ENCODE assay signal across 28 cellular contexts in the genomic region with DNA sequence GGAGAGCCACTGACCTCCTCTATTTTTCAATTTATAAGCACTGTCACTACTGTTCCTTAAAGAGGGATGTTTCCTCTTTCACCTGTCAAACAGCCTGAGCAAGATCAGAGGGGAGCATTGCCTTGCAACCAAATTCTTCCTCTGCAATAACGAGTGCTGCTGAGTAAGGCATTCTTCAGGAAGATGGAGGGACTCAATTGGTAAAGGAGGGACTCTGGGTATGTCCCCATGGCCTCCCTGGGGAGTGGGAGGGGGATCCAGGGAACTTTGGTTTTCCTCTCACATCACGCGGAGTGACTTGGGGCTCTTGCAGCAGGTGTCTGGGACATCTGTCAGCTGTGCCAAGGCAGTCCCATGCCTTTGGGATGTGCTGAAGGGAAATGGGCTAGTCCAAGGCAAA.
"Had no signal": no experiment of that assay in that cellular context is flagged by ENCODE, and none has a peak within 500 bp of the region (broad histone marks: within the 10 kb centered on the region; RNA-seq: fewer than 3 reads in every experiment).

No MANE protein-coding gene starts in this region.

- H3K4me1 ChIP-seq: foreskin keratinocyte, heart right ventricle, left lung, prostate gland, sigmoid colon, suprapubic skin, tibial artery had no signal

- DNase-seq: activated B cell treated with CpG ODN at 0.5 μM for 24 hours; activated CD4-positive, alpha-beta T cell treated with anti-CD3 and anti-CD28 coated beads, Interleukin-2, amount 50 U/mL, for 1 hour; activated CD8-positive, alpha-beta T cell treated with anti-CD3 and anti-CD28 coated beads for 36 hours; activated naive CD8-positive, alpha-beta T cell treated with anti-CD3 and anti-CD28 coated beads, Interleukin-2, amount 50 U/mL, for 24 hours; activated T-cell treated with anti-CD3 and anti-CD28 coated beads, Interleukin-2, amount 50 U/mL, for 4 hours; amygdala; central memory CD4-positive, alpha-beta T cell; effector CD4-positive, alpha-beta T cell; foreskin keratinocyte; ovary; retina; sigmoid colon; stimulated activated CD4-positive, alpha-beta T cell treated with anti-CD3 and anti-CD28 coated beads, Interleukin-1b, Interleukin-23, amount 100 ng/mL, for 48 hours; stimulated activated CD4-positive, alpha-beta T cell treated with anti-CD3 and anti-CD28 coated beads, Interleukin-4, amount 100 ng/mL, for 4 hours; stimulated activated CD8-positive, alpha-beta memory T cell treated with anti-CD3 and anti-CD28 coated beads, Interleukin-4, amount 100 ng/mL, for 48 hours; stimulated activated naive B cell treated with anti-CD40 and anti-IgM and Interleukin-4, amounts not matched to agents 10 μg/mL and 1 μg/mL and 100 μg/mL, for 72 hours; T-helper 2 cell; tibial artery had no signal

- H3K36me3 ChIP-seq: ovary had no signal

- ATAC-seq: activated CD8-positive, alpha-beta T cell treated with anti-CD3 and anti-CD28 coated beads for 36 hours; activated naive CD8-positive, alpha-beta T cell treated with anti-CD3 and anti-CD28 coated beads, Interleukin-2, amount 50 U/mL, for 24 hours; activated T-cell treated with anti-CD3 and anti-CD28 coated beads, Interleukin-2, amount 50 U/mL, for 4 hours; foreskin keratinocyte; heart right ventricle; left lung; mucosa of descending colon; stimulated activated naive B cell treated with anti-CD40 and anti-IgM and Interleukin-4, amounts not matched to agents 10 μg/mL and 1 μg/mL and 100 μg/mL, for 72 hours had no signal

- H3K27me3 ChIP-seq: esophagus muscularis mucosa, foreskin keratinocyte, heart right ventricle, left lung, ovary, sigmoid colon, suprapubic skin, tibial artery had no signal

- H3K27me3 Mint-ChIP-seq: activated B cell treated with CpG ODN at 0.5 μM for 24 hours; activated CD8-positive, alpha-beta T cell treated with anti-CD3 and anti-CD28 coated beads for 36 hours; activated naive CD4-positive, alpha-beta T cell treated with anti-CD3 and anti-CD28 coated beads, Interleukin-2, amount 50 U/mL, for 24 hours; activated naive CD8-positive, alpha-beta T cell treated with anti-CD3 and anti-CD28 coated beads, Interleukin-2, amount 50 U/mL, for 24 hours; dendritic cell treated with granulocyte-macrophage colony-stimulating factor and Interleukin-4, amounts not matched to agents 40 ng/mL and 50 ng/mL, for 4 days; stimulated activated naive B cell treated with anti-CD40 and anti-IgM and Interleukin-4, amounts not matched to agents 10 μg/mL and 1 μg/mL and 100 μg/mL, for 72 hours had no signal

- H3K9me3 Mint-ChIP-seq: activated B cell treated with CpG ODN at 0.5 μM for 24 hours; activated CD8-positive, alpha-beta T cell treated with anti-CD3 and anti-CD28 coated beads for 36 hours; activated naive CD4-positive, alpha-beta T cell treated with anti-CD3 and anti-CD28 coated beads, Interleukin-2, amount 50 U/mL, for 24 hours; activated naive CD8-positive, alpha-beta T cell treated with anti-CD3 and anti-CD28 coated beads, Interleukin-2, amount 50 U/mL, for 24 hours; activated T-cell treated with anti-CD3 and anti-CD28 coated beads, Interleukin-2, amount 50 U/mL, for 4 hours; activated T-helper 2 cell treated with anti-CD3 and anti-CD28 coated beads, Interferon-gamma antibody, Interleukin-2, Interleukin-4, amounts not matched to agents 10 μg/mL and 5 μg/mL and 100 μg/mL, durations not matched to agents 14 hours and 24 hours and 36 hours; dendritic cell treated with granulocyte-macrophage colony-stimulating factor and Interleukin-4, amounts not matched to agents 40 ng/mL and 50 ng/mL, for 4 days; stimulated activated naive B cell treated with anti-CD40 and anti-IgM and Interleukin-4, amounts not matched to agents 10 μg/mL and 1 μg/mL and 100 μg/mL, for 72 hours had no signal

- H3K9me3 ChIP-seq: esophagus muscularis mucosa, heart right ventricle, left lung, mucosa of descending colon, ovary, prostate gland, sigmoid colon, suprapubic skin, tibial artery had no signal

- H3K4me3 ChIP-seq: esophagus muscularis mucosa, heart right ventricle, left lung, mucosa of descending colon, ovary, prostate gland, sigmoid colon, smooth muscle cell, suprapubic skin, tibial artery had no signal

- H3K27ac Mint-ChIP-seq: activated B cell treated with CpG ODN at 0.5 μM for 24 hours; activated CD8-positive, alpha-beta T cell treated with anti-CD3 and anti-CD28 coated beads for 36 hours; activated naive CD4-positive, alpha-beta T cell treated with anti-CD3 and anti-CD28 coated beads, Interleukin-2, amount 50 U/mL, for 24 hours; activated naive CD8-positive, alpha-beta T cell treated with anti-CD3 and anti-CD28 coated beads, Interleukin-2, amount 50 U/mL, for 24 hours; activated T-helper 2 cell treated with anti-CD3 and anti-CD28 coated beads, Interferon-gamma antibody, Interleukin-2, Interleukin-4, amounts not matched to agents 10 μg/mL and 5 μg/mL and 100 μg/mL, durations not matched to agents 14 hours and 24 hours and 36 hours; dendritic cell treated with granulocyte-macrophage colony-stimulating factor and Interleukin-4, amounts not matched to agents 40 ng/mL and 50 ng/mL, for 4 days; stimulated activated naive B cell treated with anti-CD40 and anti-IgM and Interleukin-4, amounts not matched to agents 10 μg/mL and 1 μg/mL and 100 μg/mL, for 72 hours had no signal

- H3K4me1 Mint-ChIP-seq: activated B cell treated with CpG ODN at 0.5 μM for 24 hours; activated naive CD4-positive, alpha-beta T cell treated with anti-CD3 and anti-CD28 coated beads, Interleukin-2, amount 50 U/mL, for 24 hours; activated naive CD8-positive, alpha-beta T cell treated with anti-CD3 and anti-CD28 coated beads, Interleukin-2, amount 50 U/mL, for 24 hours; stimulated activated naive B cell treated with anti-CD40 and anti-IgM and Interleukin-4, amounts not matched to agents 10 μg/mL and 1 μg/mL and 100 μg/mL, for 72 hours had no signal

- H3K4me2 ChIP-seq: smooth muscle cell had no signal

- H3K27ac ChIP-seq: esophagus muscularis mucosa, foreskin keratinocyte, heart right ventricle, left lung, ovary, prostate gland, sigmoid colon, suprapubic skin, tibial artery had no signal

- H3K4me3 Mint-ChIP-seq: activated B cell treated with CpG ODN at 0.5 μM for 24 hours; activated CD8-positive, alpha-beta T cell treated with anti-CD3 and anti-CD28 coated beads for 36 hours; activated naive CD4-positive, alpha-beta T cell treated with anti-CD3 and anti-CD28 coated beads, Interleukin-2, amount 50 U/mL, for 24 hours; activated naive CD8-positive, alpha-beta T cell treated with anti-CD3 and anti-CD28 coated beads, Interleukin-2, amount 50 U/mL, for 24 hours; activated T-cell treated with anti-CD3 and anti-CD28 coated beads, Interleukin-2, amount 50 U/mL, for 4 hours; dendritic cell treated with granulocyte-macrophage colony-stimulating factor and Interleukin-4, amounts not matched to agents 40 ng/mL and 50 ng/mL, for 4 days; stimulated activated naive B cell treated with anti-CD40 and anti-IgM and Interleukin-4, amounts not matched to agents 10 μg/mL and 1 μg/mL and 100 μg/mL, for 72 hours had no signal
